Comparison of ENCODE assay signal across 11 cellular contexts in the genomic region with DNA sequence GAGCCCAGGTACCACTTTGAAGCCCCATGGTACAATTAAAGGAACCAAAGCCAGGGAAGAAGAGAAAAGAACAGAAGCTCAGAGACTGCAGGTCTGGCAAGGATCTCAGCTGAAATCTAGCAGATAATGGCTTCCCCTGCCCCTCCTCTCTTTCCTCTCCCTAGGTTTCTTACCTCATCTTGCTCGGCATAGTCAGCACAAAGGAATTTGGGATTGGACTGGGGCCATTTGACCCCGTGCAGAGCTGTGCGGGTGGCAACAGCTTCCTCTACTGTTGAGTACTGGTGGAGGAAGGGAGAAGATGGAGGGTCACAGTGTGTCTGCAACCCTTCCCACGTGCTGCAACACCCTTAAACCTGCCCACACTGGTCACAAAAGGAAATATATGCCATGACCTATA. TPM values are rescaled to one million over a fixed set of nuclear protein-coding genes. Genes with fewer than 3 reads are reported as not detected.
A peak's percentile ranks its signal among the peaks of the same experiment; 100 is the strongest.
DNase-seq lines count a peak whose midpoint lies in the region; ATAC-seq and TF ChIP-seq lines count a peak whose summit lies in the region.
"Had no signal": no experiment of that assay in that cellular context is flagged by ENCODE, and none has a peak within 500 bp of the region (broad histone marks: within the 10 kb centered on the region; RNA-seq: fewer than 3 reads in every experiment).

No MANE protein-coding gene starts in this region.

- H3K27me3 ChIP-seq in H7 (ENCODE audit: control insufficient read depth, insufficient read depth, low read length): peaks cover 2% of the 10 kb centered on the region
- no peaks in the 10 kb centered on the region for H3K27me3 ChIP-seq in right atrium auricular region

- in situ Hi-C loops in astrocyte of the cerebellum (cut with HindIII; ENCODE audit: low sequenced_read_pairs): no loop called here

- DNase-seq in H7 (peak; percentile 23), astrocyte of the cerebellum (ENCODE audit: low read depth) (peak; percentile 93), right atrium auricular region (ENCODE audit: low spot score) (peak; percentile 81), smooth muscle cell of the brain vasculature (ENCODE audit: low read depth, low spot score) (peak; percentile 88), NCI-H1105 (lab: John Stamatoyannopoulos, UW) (no peak), iPS-NIHi7 (ENCODE audit: extremely low spot score) (no peak), NCI-H748 (lab: John Stamatoyannopoulos, UW; ENCODE audit: unreplicated experiment) (no peak)
- DNase-seq: cerebellar nuclear complex, T-cell had no signal

- H3K4me3 ChIP-seq in H7 (ENCODE audit: insufficient read depth, low read depth, low read length): no peak overlapping the region
- H3K4me3 ChIP-seq in astrocyte of the cerebellum (ENCODE audit: low read depth, low read length): no peak overlapping the region
- H3K4me3 ChIP-seq in right atrium auricular region: no peak overlapping the region

- H3K27ac ChIP-seq in right atrium auricular region: peak overlapping the region in 1 of 2 donors; percentile 28
- H3K27ac ChIP-seq: HL-60 had no signal

- H3K36me3 ChIP-seq in H7 (replicated peaks; ENCODE audit: control insufficient read depth, insufficient read depth, low read length) (peaks cover 58% of the 10 kb centered on the region), right atrium auricular region (peaks cover 82% of the 10 kb centered on the region)

- no peak for TF ChIP-seq CTCF in astrocyte of the cerebellum (IDR thresholded peaks at IDR 0.05; ENCODE audit: low read depth, low read length, missing control alignments)
- TF ChIP-seq CTCF in right atrium auricular region (IDR thresholded peaks at IDR 0.05): no peak

- H3K4me1 ChIP-seq in right atrium auricular region: peaks cover 0 to 19% of the 10 kb centered on the region in 2 donors

- H3K9me3 ChIP-seq in right atrium auricular region: no peaks in the 10 kb centered on the region

- no peak for ATAC-seq in GM21390 (IDR thresholded peaks at IDR 0.05; ENCODE audit: unreplicated experiment)
- ATAC-seq: T-cell had no signal

RNA-seq across cellular contexts. Expression of a gene that starts 4.7 kb away (rescaled TPM):
- 9.7 and 12.3 TPM in 2 replicates for total RNA-seq in H7 (2014; rRNA removed; shearing (Covaris generic))
- total RNA-seq in right atrium auricular region: 1 to 10 TPM; 1.3 to 1.4 TPM

RNA-seq across cellular contexts. Expression of a gene that starts 20.0 kb away (rescaled TPM):
- total RNA-seq in H7 (2014; rRNA removed; shearing (Covaris generic)): not detected in 2 replicates
- total RNA-seq in right atrium auricular region: not detected

RNA-seq across cellular contexts. Expression of a gene that starts 27.3 kb away (rescaled TPM):
- total RNA-seq in H7 (2014; rRNA removed; shearing (Covaris generic)): 262 and 328 TPM in 2 replicates
- 100 to 1,000 TPM; 105 to 122 TPM for total RNA-seq in right atrium auricular region

RNA-seq across cellular contexts. Expression of a gene that starts 32.9 kb away (rescaled TPM):
- 83.4 and 89.5 TPM in 2 replicates for total RNA-seq in H7 (2014; rRNA removed; shearing (Covaris generic))
- 10 to 100 TPM; 53.9 to 55.3 TPM for total RNA-seq in right atrium auricular region

RNA-seq across cellular contexts. Expression of a gene that starts 33.3 kb away (rescaled TPM):
- 73.7 and 97.8 TPM in 2 replicates for total RNA-seq in H7 (2014; rRNA removed; shearing (Covaris generic))
- 10 to 100 TPM; 13.5 to 23.7 TPM for total RNA-seq in right atrium auricular region

Comparison
In these comparisons a context has a peak if more than half of its experiments do, and no peak if none do; other contexts are left out.
1. DNase-seq: peak in H7 (single experiment), astrocyte of the cerebellum (single experiment), right atrium auricular region (single experiment) and smooth muscle cell of the brain vasculature (single experiment); none in NCI-H1105 (single experiment), iPS-NIHi7 (single experiment) and NCI-H748 (single experiment).